8 cellular contexts compared by ENCODE assay signal in genomic region chr14:102928412-102929348, GRCh38. TPM values are rescaled to one million over a fixed set of nuclear protein-coding genes. Genes with fewer than 3 reads are reported as not detected.
DNase-seq lines count a peak whose midpoint lies in the region; ATAC-seq, FAIRE-seq and TF ChIP-seq lines count a peak whose summit lies in the region.

No MANE protein-coding gene starts in this region.

- no peak for FAIRE-seq in keratinocyte (lab: Jason Lieb, UNC)

- no peak for DNase-seq in SK-N-MC (ENCODE audit: low read depth, low spot score)
- peak; percentile 60 for DNase-seq in adipocyte (ENCODE audit: low read depth)
- DNase-seq in keratinocyte (ENCODE audit: low read depth, low spot score), result peak; percentile 48
- peak; percentile 76 for DNase-seq in stimulated activated CD4-positive, alpha-beta T cell treated with anti-CD3 and anti-CD28 coated beads, Interleukin-4, amount 100 ng/mL, for 1 hour

- dilution Hi-C loops in keratinocyte (cut with MboI; ENCODE audit: extremely low pct_ligation_motif_present, low sequenced_read_pairs), result no loop called here

- no peak overlapping the region for H3K27ac ChIP-seq in SK-N-MC
- peak overlapping the region; percentile 49 for H3K27ac ChIP-seq in keratinocyte (ENCODE audit: control insufficient read depth, insufficient read depth, low read length)

- H3K9ac ChIP-seq in SK-N-MC (ENCODE audit: insufficient read length) (peak overlapping the region; percentile 79), adipocyte (ENCODE audit: low read length) (no peak overlapping the region), keratinocyte (ENCODE audit: control insufficient read depth, extremely low read depth, insufficient read depth, low read length) (peak overlapping the region; percentile 76)

- H4K20me1 ChIP-seq in keratinocyte (ENCODE audit: control insufficient read depth, extremely low read depth, insufficient read depth, low read length), result peaks cover 3% of the 10 kb centered on the region

- H3K36me3 ChIP-seq in SK-N-MC (ENCODE audit: insufficient read depth, low read length) (peaks cover 10% of the 10 kb centered on the region; the same call in 1 of the 2 replicates), adipocyte (ENCODE audit: control insufficient read depth, insufficient read depth, low read length, severe bottlenecking) (peaks cover 9% of the 10 kb centered on the region), keratinocyte (ENCODE audit: control insufficient read depth in 2 of 2, extremely low read depth in 1 of 2, insufficient read depth in 2 of 2, low read length in 2 of 2) (peaks cover 4% of the 10 kb centered on the region in 2 experiments)

- H3K4me3 ChIP-seq in SK-N-MC, result peak overlapping the region; percentile 91
- H3K4me3 ChIP-seq in adipocyte (ENCODE audit: low read length), result peak overlapping the region; percentile 50
- peak overlapping the region; percentile 29 to 64 (median 59) for H3K4me3 ChIP-seq in keratinocyte (ENCODE audit: control insufficient read depth in 2 of 3, extremely low read depth in 1 of 3, insufficient read depth in 2 of 3, low read depth in 1 of 3, low read length in 3 of 3)

- peak overlapping the region; percentile 60 for H2AFZ ChIP-seq in keratinocyte (ENCODE audit: control insufficient read depth, low read length)

- H3K4me2 ChIP-seq in keratinocyte (ENCODE audit: control insufficient read depth, extremely low read depth, insufficient read depth, low read depth, low read length), result peak overlapping the region; percentile 90

- ATAC-seq in GM18502 (IDR thresholded peaks at IDR 0.05; ENCODE audit: poor library complexity, unreplicated experiment) (peak; percentile 63), HG03460 (IDR thresholded peaks at IDR 0.05; ENCODE audit: unreplicated experiment) (peak; percentile 60), HG02938 (IDR thresholded peaks at IDR 0.05; ENCODE audit: unreplicated experiment) (no peak), HG03571 (IDR thresholded peaks at IDR 0.05; ENCODE audit: unreplicated experiment) (no peak)

- peaks cover 3% of the 10 kb centered on the region for H3K4me1 ChIP-seq in adipocyte (ENCODE audit: control insufficient read depth, insufficient read depth, low read length)
- H3K4me1 ChIP-seq in keratinocyte (ENCODE audit: control insufficient read depth, extremely low read depth, insufficient read depth, low read length), result peaks cover 19% of the 10 kb centered on the region

- no peaks in the 10 kb centered on the region for H3K79me2 ChIP-seq in keratinocyte (ENCODE audit: control insufficient read depth, insufficient read depth, low read length)

- H3K27me3 ChIP-seq in adipocyte (replicated peaks; ENCODE audit: control insufficient read depth, insufficient read depth, low read length) (peaks cover 22% of the 10 kb centered on the region), keratinocyte (ENCODE audit: control insufficient read depth, extremely low read depth, insufficient read depth, low read length) (peaks cover 29% of the 10 kb centered on the region)

- H3K9me3 ChIP-seq in SK-N-MC (ENCODE audit: low read depth, low read length), result no peaks in the 10 kb centered on the region
- H3K9me3 ChIP-seq in adipocyte (ENCODE audit: control insufficient read depth, low read length), result no peaks in the 10 kb centered on the region
- H3K9me3 ChIP-seq in keratinocyte (ENCODE audit: control insufficient read depth, low read depth, low read length), result no peaks in the 10 kb centered on the region

- TF ChIP-seq CTCF in keratinocyte (optimal IDR thresholded peaks at IDR 0.05 in 1 of 3, IDR thresholded peaks at IDR 0.05 in 1 of 3, conservative IDR thresholded peaks at IDR 0.05 in 1 of 3; ENCODE audit: extremely low read depth in 1 of 3, insufficient read depth in 2 of 3, low read length in 3 of 3), result no peak

- no peaks in the 10 kb centered on the region for H3K9me1 ChIP-seq in keratinocyte (ENCODE audit: control insufficient read depth, extremely low read depth, insufficient read depth, low read length)

RNA-seq across cellular contexts. Expression of gene AMN, which starts 6.2 kb away (rescaled TPM):
- 0.14 to 0.31 TPM (median 0.22 TPM) in 3 replicates for polyA plus RNA-seq in keratinocyte
- polyA plus RNA-seq in keratinocyte (2011; ENCODE audit: low read depth), result 0.11 TPM
- polyA plus RNA-seq in keratinocyte (2011; cell fraction: cytosol; rRNA removed), result 0.17 and 0.21 TPM in 2 replicates
- 0.87 and 1.3 TPM in 2 replicates for polyA plus RNA-seq in keratinocyte (2011; cell fraction: nucleus; rRNA removed)
- 0.73 and 1.8 TPM in 2 replicates for polyA plus RNA-seq in keratinocyte (2012; ENCODE audit: low replicate concordance)
- 0.16 TPM in 1 of 3 replicates, not detected in the others for polyA minus RNA-seq in keratinocyte
- polyA minus RNA-seq in keratinocyte (2011; cell fraction: cytosol; rRNA and poly(A)+ RNA removed), result 1.2 TPM
- 0.23 and 1.8 TPM in 2 replicates for polyA minus RNA-seq in keratinocyte (2011; cell fraction: nucleus; rRNA and poly(A)+ RNA removed)

Comparison
In these comparisons a context has a peak if more than half of its experiments do, and no peak if none do; other contexts are left out.
1. ATAC-seq: peak in GM18502 (single experiment) and HG03460 (single experiment); none in HG02938 (single experiment) and HG03571 (single experiment).
2. Peak in every context shown above with its lines, with median percentiles within 50 percentile points of each other: H3K4me3 ChIP-seq.